ENCODE assay signal across 1 cellular context in the genomic region with DNA sequence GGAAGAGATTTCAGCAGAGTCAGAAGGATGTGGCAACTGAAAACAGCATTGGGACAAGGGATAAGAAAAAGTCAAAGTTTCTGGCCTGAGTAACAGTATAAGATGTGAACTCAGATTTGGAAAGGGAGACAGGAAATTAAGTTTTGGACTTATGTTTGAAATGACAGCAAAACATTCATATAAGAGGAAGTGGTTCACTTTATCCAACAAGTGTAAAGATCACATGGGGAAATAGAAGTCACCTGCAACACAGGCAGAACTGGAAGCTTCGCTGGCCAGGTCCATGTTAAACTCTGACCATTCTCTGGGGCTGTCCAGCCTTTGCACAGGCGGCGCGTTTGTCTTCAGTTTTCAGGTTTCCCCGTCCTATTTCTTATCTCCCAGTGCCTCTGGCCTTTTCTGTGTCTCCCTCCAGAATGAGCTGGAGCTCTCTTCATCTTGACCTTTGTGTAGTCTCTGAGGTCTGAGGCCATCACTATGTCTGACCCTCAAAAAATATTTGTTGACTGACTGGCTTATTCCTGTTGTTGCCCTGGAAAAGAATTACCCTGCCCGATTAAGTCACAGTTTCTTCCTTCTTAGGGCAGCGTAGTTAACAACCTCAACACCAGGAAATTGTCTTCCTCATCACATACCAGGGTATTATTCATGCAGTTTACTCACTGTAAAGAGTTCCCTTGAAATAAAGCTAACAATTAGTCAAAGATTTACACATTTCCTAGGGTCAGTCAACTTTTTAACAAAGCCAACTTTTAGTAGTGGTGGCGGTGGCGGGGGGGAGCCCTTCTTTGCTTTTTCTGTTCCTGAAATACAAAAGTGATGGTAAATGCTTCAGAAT.
A peak's percentile ranks its signal among the peaks of the same experiment; 100 is the strongest.
TF ChIP-seq lines count a peak whose summit lies in the region.

No MANE protein-coding gene starts in this region.

TF ChIP-seq in K562, 482 proteins besides CTCF, POLR2A, EP300 and RAD21 (continued from another document and continues in another):
- TF ChIP-seq, protein P1, sequence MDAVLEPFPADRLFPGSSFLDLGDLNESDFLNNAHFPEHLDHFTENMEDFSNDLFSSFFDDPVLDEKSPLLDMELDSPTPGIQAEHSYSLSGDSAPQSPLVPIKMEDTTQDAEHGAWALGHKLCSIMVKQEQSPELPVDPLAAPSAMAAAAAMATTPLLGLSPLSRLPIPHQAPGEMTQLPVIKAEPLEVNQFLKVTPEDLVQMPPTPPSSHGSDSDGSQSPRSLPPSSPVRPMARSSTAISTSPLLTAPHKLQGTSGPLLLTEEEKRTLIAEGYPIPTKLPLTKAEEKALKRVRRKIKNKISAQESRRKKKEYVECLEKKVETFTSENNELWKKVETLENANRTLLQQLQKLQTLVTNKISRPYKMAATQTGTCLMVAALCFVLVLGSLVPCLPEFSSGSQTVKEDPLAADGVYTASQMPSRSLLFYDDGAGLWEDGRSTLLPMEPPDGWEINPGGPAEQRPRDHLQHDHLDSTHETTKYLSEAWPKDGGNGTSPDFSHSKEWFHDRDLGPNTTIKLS (IDR thresholded peaks at IDR 0.05; ENCODE audit: borderline replicate concordance, low read depth): 0 out of 2 replicates have a peak, but pooled peaks have one; percentile 4
- no peak for TF ChIP-seq NFRKB (IDR thresholded peaks at IDR 0.05; ENCODE audit: low read depth)
- TF ChIP-seq TRIM24 (IDR thresholded peaks at IDR 0.05): no peak
- no peak for TF ChIP-seq CTCFL (IDR thresholded peaks at IDR 0.05; ENCODE audit: borderline replicate concordance, insufficient read depth, low read depth, low read length, poor library complexity, severe bottlenecking)
- TF ChIP-seq ZC3H11A (IDR thresholded peaks at IDR 0.05; ENCODE audit: low read depth, low read length): no peak
- TF ChIP-seq NR2C2 (CRISPR knock-in tag; IDR thresholded peaks at IDR 0.05): no peak
- TF ChIP-seq NR2C2 (tag; IDR thresholded peaks at IDR 0.05): no peak
- no peak for TF ChIP-seq ZNF121 (CRISPR knock-in tag; conservative IDR thresholded peaks at IDR 0.05)
- TF ChIP-seq, protein P2, sequence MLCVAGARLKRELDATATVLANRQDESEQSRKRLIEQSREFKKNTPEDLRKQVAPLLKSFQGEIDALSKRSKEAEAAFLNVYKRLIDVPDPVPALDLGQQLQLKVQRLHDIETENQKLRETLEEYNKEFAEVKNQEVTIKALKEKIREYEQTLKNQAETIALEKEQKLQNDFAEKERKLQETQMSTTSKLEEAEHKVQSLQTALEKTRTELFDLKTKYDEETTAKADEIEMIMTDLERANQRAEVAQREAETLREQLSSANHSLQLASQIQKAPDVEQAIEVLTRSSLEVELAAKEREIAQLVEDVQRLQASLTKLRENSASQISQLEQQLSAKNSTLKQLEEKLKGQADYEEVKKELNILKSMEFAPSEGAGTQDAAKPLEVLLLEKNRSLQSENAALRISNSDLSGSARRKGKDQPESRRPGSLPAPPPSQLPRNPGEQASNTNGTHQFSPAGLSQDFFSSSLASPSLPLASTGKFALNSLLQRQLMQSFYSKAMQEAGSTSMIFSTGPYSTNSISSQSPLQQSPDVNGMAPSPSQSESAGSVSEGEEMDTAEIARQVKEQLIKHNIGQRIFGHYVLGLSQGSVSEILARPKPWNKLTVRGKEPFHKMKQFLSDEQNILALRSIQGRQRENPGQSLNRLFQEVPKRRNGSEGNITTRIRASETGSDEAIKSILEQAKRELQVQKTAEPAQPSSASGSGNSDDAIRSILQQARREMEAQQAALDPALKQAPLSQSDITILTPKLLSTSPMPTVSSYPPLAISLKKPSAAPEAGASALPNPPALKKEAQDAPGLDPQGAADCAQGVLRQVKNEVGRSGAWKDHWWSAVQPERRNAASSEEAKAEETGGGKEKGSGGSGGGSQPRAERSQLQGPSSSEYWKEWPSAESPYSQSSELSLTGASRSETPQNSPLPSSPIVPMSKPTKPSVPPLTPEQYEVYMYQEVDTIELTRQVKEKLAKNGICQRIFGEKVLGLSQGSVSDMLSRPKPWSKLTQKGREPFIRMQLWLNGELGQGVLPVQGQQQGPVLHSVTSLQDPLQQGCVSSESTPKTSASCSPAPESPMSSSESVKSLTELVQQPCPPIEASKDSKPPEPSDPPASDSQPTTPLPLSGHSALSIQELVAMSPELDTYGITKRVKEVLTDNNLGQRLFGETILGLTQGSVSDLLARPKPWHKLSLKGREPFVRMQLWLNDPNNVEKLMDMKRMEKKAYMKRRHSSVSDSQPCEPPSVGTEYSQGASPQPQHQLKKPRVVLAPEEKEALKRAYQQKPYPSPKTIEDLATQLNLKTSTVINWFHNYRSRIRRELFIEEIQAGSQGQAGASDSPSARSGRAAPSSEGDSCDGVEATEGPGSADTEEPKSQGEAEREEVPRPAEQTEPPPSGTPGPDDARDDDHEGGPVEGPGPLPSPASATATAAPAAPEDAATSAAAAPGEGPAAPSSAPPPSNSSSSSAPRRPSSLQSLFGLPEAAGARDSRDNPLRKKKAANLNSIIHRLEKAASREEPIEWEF (CRISPR knock-in tag; IDR thresholded peaks at IDR 0.05): no peak
- no peak for TF ChIP-seq NCOA6 (IDR thresholded peaks at IDR 0.05)
- TF ChIP-seq PBX2 (CRISPR knock-in tag; IDR thresholded peaks at IDR 0.05; ENCODE audit: low read depth): no peak
- no peak for TF ChIP-seq PBX2 (tag; conservative IDR thresholded peaks at IDR 0.05; ENCODE audit: low read depth)
- TF ChIP-seq RBM39 (optimal IDR thresholded peaks at IDR 0.05; ENCODE audit: low read depth, low read length): no peak
- no peak for TF ChIP-seq MAFK (IDR thresholded peaks at IDR 0.05; ENCODE audit: low read length)
- TF ChIP-seq POLR3G (IDR thresholded peaks at IDR 0.05; ENCODE audit: extremely low read depth, insufficient read length, insufficient replicate concordance): no peak
- TF ChIP-seq VEZF1 (CRISPR knock-in tag; IDR thresholded peaks at IDR 0.05): no peak
- TF ChIP-seq DPF2 (IDR thresholded peaks at IDR 0.05): peak; percentile 61; the same call in 1 of the 2 replicates
- TF ChIP-seq JUNB (CRISPR knock-in tag; conservative IDR thresholded peaks at IDR 0.05): no peak
- TF ChIP-seq CBFA2T2 (conservative IDR thresholded peaks at IDR 0.05): 0 out of 2 replicates have a peak, but pooled peaks have one; percentile 3
- TF ChIP-seq STAT5A (IDR thresholded peaks at IDR 0.05; ENCODE audit: borderline replicate concordance, low read length): no peak
- TF ChIP-seq JUND (IDR thresholded peaks at IDR 0.05; ENCODE audit: borderline replicate concordance, low read depth, low read length): no peak
- peak; percentile 18; the same call in 1 of the 3 replicates for TF ChIP-seq JUND (tag; IDR thresholded peaks at IDR 0.05; ENCODE audit: borderline replicate concordance, low read depth, low read length)
- TF ChIP-seq CEBPZ (IDR thresholded peaks at IDR 0.05; ENCODE audit: borderline replicate concordance, low read depth, low read length): no peak
- TF ChIP-seq ZNF740 (CRISPR knock-in tag; IDR thresholded peaks at IDR 0.05): no peak
- TF ChIP-seq ZNF740 (tag; IDR thresholded peaks at IDR 0.05): no peak
- no peak for TF ChIP-seq PTTG1 (tag; IDR thresholded peaks at IDR 0.05; ENCODE audit: low read depth)
- TF ChIP-seq NR1H2 (CRISPR knock-in tag; IDR thresholded peaks at IDR 0.05): no peak
- TF ChIP-seq GABPA (tag; conservative IDR thresholded peaks at IDR 0.05; ENCODE audit: low read depth): no peak
- TF ChIP-seq GTF2E2 (tag; IDR thresholded peaks at IDR 0.05): no peak
- no peak for TF ChIP-seq FOSL1 (tag; conservative IDR thresholded peaks at IDR 0.05)
- no peak for TF ChIP-seq MTA3 (IDR thresholded peaks at IDR 0.05; ENCODE audit: borderline replicate concordance)
- TF ChIP-seq SREBF2 (CRISPR knock-in tag; IDR thresholded peaks at IDR 0.05): no peak
- no peak for TF ChIP-seq ZKSCAN3 (CRISPR knock-in tag; IDR thresholded peaks at IDR 0.05)
- 0 out of 2 replicates have a peak, but pooled peaks have one; percentile 27 for TF ChIP-seq NR2C1 (IDR thresholded peaks at IDR 0.05)
- TF ChIP-seq NR2C1 (tag; IDR thresholded peaks at IDR 0.05): no peak
- no peak for TF ChIP-seq LEF1 (IDR thresholded peaks at IDR 0.05)
- TF ChIP-seq L3MBTL2 (IDR thresholded peaks at IDR 0.05): 0 out of 2 replicates have a peak, but pooled peaks have one; percentile 10
- peak; percentile 6 for TF ChIP-seq TBP (optimal IDR thresholded peaks at IDR 0.05; ENCODE audit: low read depth, low read length)
- TF ChIP-seq, protein P3, sequence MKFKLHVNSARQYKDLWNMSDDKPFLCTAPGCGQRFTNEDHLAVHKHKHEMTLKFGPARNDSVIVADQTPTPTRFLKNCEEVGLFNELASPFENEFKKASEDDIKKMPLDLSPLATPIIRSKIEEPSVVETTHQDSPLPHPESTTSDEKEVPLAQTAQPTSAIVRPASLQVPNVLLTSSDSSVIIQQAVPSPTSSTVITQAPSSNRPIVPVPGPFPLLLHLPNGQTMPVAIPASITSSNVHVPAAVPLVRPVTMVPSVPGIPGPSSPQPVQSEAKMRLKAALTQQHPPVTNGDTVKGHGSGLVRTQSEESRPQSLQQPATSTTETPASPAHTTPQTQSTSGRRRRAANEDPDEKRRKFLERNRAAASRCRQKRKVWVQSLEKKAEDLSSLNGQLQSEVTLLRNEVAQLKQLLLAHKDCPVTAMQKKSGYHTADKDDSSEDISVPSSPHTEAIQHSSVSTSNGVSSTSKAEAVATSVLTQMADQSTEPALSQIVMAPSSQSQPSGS (CRISPR knock-in tag; IDR thresholded peaks at IDR 0.05): no peak
- TF ChIP-seq NCOR1 (IDR thresholded peaks at IDR 0.05): no peak
- no peak for TF ChIP-seq SAP30 (IDR thresholded peaks at IDR 0.05; ENCODE audit: borderline replicate concordance, insufficient read depth, low read depth, low read length, poor library complexity, severe bottlenecking)
- no peak for TF ChIP-seq KAT7 (CRISPR knock-in tag; IDR thresholded peaks at IDR 0.05; ENCODE audit: borderline replicate concordance)
- TF ChIP-seq MIER1 (IDR thresholded peaks at IDR 0.05; ENCODE audit: low read depth): no peak
